Comparison of ENCODE assay signal across 2 cellular contexts in the genomic region with DNA sequence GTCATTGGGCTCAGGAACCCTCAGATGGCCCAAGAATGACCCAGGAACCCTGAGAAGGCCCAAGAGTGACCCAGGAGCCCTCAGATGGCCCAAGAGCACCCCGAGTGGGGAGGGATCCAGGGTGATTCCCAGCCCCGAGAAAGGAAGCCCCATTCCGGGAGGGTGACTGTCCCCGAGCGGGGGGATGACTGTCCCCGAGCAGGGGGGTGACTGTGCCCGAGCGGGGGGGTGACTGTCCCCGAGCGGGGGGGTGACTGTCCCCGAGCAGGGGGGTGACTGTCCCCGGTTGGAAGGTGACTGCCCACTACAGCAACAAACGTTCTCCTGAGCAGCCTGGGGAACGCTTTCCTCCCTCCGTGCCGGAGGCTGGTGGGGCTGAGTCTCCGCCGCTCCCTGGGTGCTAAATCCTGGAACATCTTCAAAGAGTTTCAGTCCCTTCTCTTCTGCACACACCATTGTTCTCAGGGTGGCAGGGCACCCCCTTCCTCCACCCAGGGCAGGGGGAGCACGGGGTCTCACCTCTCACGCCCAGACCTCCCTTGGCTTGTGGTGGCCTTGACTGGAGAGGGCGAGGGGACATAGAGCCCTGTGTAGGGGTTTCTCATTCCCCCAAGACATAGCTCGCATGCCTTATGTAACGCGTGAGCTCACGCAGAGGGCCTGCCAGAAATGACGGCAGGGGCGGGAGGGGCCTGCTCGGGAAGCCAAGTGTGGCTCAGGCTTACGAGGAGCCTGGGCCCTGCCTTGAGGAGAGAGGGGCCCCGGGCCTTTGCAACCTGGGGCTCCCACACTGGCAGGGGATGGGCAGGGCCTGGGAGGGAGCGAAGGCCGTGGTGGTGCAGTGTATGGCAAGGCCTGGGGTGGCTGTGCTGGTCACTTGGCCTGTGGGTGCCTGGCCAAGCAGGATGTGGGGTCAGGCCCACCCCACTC.
TF ChIP-seq lines count a peak whose summit lies in the region.

No MANE protein-coding gene starts in this region.

TF ChIP-seq in HCT116, 20 proteins besides CTCF, POLR2A, EP300 and RAD21:
- TF ChIP-seq SRF (IDR thresholded peaks at IDR 0.05; ENCODE audit: low read depth) (no peak), CEBPB (IDR thresholded peaks at IDR 0.05; ENCODE audit: low read depth) (no peak), POLR2AphosphoS5 (IDR thresholded peaks at IDR 0.05; ENCODE audit: low read depth, low read length) (no peak), CBX3 (IDR thresholded peaks at IDR 0.05; ENCODE audit: low read depth) (no peak), YY1 (IDR thresholded peaks at IDR 0.05; ENCODE audit: extremely low read depth, insufficient replicate concordance, low read depth, low read length) (no peak), ZNF274 (IDR thresholded peaks at IDR 0.05; ENCODE audit: low read depth, low read length) (no peak), SIN3A (IDR thresholded peaks at IDR 0.05; ENCODE audit: low read depth) (no peak), EGR1 (IDR thresholded peaks at IDR 0.05; ENCODE audit: low read depth) (no peak)
- TF ChIP-seq, protein P1, sequence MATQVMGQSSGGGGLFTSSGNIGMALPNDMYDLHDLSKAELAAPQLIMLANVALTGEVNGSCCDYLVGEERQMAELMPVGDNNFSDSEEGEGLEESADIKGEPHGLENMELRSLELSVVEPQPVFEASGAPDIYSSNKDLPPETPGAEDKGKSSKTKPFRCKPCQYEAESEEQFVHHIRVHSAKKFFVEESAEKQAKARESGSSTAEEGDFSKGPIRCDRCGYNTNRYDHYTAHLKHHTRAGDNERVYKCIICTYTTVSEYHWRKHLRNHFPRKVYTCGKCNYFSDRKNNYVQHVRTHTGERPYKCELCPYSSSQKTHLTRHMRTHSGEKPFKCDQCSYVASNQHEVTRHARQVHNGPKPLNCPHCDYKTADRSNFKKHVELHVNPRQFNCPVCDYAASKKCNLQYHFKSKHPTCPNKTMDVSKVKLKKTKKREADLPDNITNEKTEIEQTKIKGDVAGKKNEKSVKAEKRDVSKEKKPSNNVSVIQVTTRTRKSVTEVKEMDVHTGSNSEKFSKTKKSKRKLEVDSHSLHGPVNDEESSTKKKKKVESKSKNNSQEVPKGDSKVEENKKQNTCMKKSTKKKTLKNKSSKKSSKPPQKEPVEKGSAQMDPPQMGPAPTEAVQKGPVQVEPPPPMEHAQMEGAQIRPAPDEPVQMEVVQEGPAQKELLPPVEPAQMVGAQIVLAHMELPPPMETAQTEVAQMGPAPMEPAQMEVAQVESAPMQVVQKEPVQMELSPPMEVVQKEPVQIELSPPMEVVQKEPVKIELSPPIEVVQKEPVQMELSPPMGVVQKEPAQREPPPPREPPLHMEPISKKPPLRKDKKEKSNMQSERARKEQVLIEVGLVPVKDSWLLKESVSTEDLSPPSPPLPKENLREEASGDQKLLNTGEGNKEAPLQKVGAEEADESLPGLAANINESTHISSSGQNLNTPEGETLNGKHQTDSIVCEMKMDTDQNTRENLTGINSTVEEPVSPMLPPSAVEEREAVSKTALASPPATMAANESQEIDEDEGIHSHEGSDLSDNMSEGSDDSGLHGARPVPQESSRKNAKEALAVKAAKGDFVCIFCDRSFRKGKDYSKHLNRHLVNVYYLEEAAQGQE (IDR thresholded peaks at IDR 0.05; ENCODE audit: low read depth), result no peak
TF ChIP-seq in HCT116: peak in this region for 0.

TF ChIP-seq in liver, 16 proteins besides CTCF, POLR2A, EP300 and RAD21:
- TF ChIP-seq FOXA1 (IDR thresholded peaks at IDR 0.05), result no peak
- TF ChIP-seq, protein P2, sequence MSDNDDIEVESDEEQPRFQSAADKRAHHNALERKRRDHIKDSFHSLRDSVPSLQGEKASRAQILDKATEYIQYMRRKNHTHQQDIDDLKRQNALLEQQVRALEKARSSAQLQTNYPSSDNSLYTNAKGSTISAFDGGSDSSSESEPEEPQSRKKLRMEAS (IDR thresholded peaks at IDR 0.05), result no peak
- TF ChIP-seq HNF4A (conservative IDR thresholded peaks at IDR 0.05), result no peak
- no peak for TF ChIP-seq SP1 (IDR thresholded peaks at IDR 0.05)
- TF ChIP-seq EGR1 (IDR thresholded peaks at IDR 0.05; ENCODE audit: low read depth in 2 of 2), result no peak
- TF ChIP-seq, protein P1 (IDR thresholded peaks at IDR 0.05), result no peak
- no peak for TF ChIP-seq FOXA2 (IDR thresholded peaks at IDR 0.05)
- TF ChIP-seq NR2F2 (IDR thresholded peaks at IDR 0.05), result no peak
